Comparison of ENCODE assay signal across 9 cellular contexts in genomic region chr2:184040230-184040629, GRCh38.
"Had no signal": no experiment of that assay in that cellular context is flagged by ENCODE, and none has a peak within 500 bp of the region (broad histone marks: within the 10 kb centered on the region; RNA-seq: fewer than 3 reads in every experiment).

No MANE protein-coding gene starts in this region.

- DNase-seq: GM23248, GOT3, H7, HFFc6, IMR-90 had no signal

- H2AFZ ChIP-seq: GM23248 had no signal

- H3K9me3 ChIP-seq: HAP-1 had no signal

- H3K36me3 ChIP-seq: HAP-1 had no signal

- ATAC-seq: HCT116, K562 had no signal

- H3K27ac ChIP-seq: GM23248, HL-60 had no signal

- H3K9ac ChIP-seq: GM23248 had no signal

- H3K4me3 ChIP-seq: GM23248, HAP-1, K562 had no signal
